Comparison of ENCODE assay signal across 20 cellular contexts in the genomic region with DNA sequence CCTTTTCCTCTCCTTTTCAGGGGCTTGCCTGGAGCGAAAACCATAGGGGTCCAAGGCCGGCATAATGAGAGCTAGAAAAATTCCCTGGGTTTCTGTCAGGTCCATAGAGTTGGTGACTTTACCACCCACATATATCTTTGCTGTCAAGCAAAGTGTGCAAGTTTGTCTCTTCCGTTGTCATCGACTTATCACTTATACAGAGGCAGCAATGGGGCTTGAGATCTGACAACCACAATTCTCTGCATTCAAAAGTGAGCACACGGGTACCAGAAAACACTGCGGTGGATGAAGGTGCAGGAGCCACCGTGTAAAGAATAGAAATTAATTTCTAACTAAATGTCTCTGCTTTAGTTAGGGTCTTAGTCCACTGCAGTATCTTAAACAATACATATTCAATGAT.
"Had no signal": no experiment of that assay in that cellular context is flagged by ENCODE, and none has a peak within 500 bp of the region (broad histone marks: within the 10 kb centered on the region; RNA-seq: fewer than 3 reads in every experiment).

No MANE protein-coding gene starts in this region.

- H3K36me3 ChIP-seq: colonic mucosa, right atrium auricular region, sigmoid colon, stomach, thoracic aorta, transverse colon had no signal

- H3K27ac ChIP-seq: colonic mucosa, foreskin keratinocyte, right atrium auricular region had no signal

- H3K27me3 ChIP-seq: colonic mucosa, right atrium auricular region, sigmoid colon, stomach, transverse colon had no signal

- H3K36me3 Mint-ChIP-seq: mesothelial cell of epicardium had no signal

- H3K4me3 ChIP-seq: colonic mucosa, right atrium auricular region, sigmoid colon, skin epidermis, stomach, transverse colon had no signal

- H3K9me3 Mint-ChIP-seq: mesothelial cell of epicardium, nephron had no signal

- H3K4me1 ChIP-seq: colonic mucosa, foreskin keratinocyte had no signal

- DNase-seq: colonic mucosa; dermis blood vessel endothelial cell; erythroblast; foreskin keratinocyte; head of caudate nucleus; hippocampal formation; kidney glomerular epithelial cell; posterior cingulate gyrus; sigmoid colon; stimulated activated CD4-positive, alpha-beta T cell treated with anti-CD3 and anti-CD28 coated beads, Interleukin-2, amount 100 ng/mL, for 24 hours; stimulated activated CD4-positive, alpha-beta T cell treated with anti-CD3 and anti-CD28 coated beads, Interleukin-4, amount 100 ng/mL, for 4 hours; stimulated activated naive CD4-positive, alpha-beta T cell; stomach; substantia nigra; transverse colon had no signal

- ATAC-seq: foreskin keratinocyte had no signal

- H3K9me3 ChIP-seq: colonic mucosa, right atrium auricular region, sigmoid colon, stomach, thoracic aorta, transverse colon had no signal

- H3K27ac Mint-ChIP-seq: mesothelial cell of epicardium had no signal

- H3K4me3 Mint-ChIP-seq: mesothelial cell of epicardium, nephron had no signal
